ENCODE assay signal across 8 cellular contexts in genomic region chr16:8376858-8377257, GRCh38.
"Had no signal": no experiment of that assay in that cellular context is flagged by ENCODE, and none has a peak within 500 bp of the region (broad histone marks: within the 10 kb centered on the region; RNA-seq: fewer than 3 reads in every experiment).

No MANE protein-coding gene starts in this region.

- H2AFZ ChIP-seq: GM23248 had no signal

- H3K9me3 ChIP-seq: HAP-1 had no signal

- DNase-seq: GM23248, GOT3, H7, IMR-90 had no signal

- H3K36me3 ChIP-seq: HAP-1 had no signal

- H3K27ac ChIP-seq: GM23248 had no signal

- ATAC-seq: HCT116, K562 had no signal

- H3K4me3 ChIP-seq: GM23248, HAP-1, K562 had no signal

- FAIRE-seq: HTR-8/SVneo, K562 had no signal

- H3K4me1 ChIP-seq: HAP-1 had no signal

- H3K9ac ChIP-seq: GM23248 had no signal
